9 cellular contexts compared by ENCODE assay signal in the genomic region with DNA sequence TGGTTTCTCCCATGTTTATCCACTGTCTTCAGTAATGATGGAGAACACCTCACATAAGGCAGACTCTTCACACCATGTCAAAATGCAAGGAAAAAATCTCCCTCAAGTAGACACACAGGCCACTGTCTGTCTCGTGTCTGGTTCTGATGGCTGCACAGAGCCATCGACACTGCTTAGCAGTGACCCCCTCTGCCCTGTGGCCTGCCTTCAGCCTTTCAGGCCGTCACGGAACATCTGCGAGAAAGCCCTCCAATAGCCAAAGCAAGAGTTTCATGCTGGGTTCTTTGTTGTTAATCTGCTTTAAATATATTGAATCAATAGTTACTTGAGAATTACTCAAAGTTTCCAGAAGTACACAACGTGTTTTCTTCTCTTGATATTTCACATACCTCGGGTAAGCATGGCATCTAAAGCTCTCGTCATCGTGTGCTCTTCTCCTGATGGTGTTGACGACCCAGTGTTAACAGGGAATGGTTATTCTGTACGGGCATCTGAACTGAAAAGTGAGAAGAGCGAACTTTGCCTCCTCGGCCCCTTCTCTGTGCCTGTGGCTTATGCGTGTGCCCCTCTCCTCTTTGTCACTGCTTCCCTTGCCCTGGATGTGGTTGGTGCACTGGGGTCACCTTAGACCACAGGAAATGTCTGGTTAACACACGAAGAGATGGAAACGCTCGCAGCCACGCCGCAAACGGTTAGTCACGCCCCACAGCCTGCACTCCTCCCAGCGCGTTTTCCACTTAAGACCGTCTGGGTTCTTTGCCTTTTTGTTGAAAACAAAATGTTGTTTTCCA. TPM values are rescaled to one million over a fixed set of nuclear protein-coding genes. Genes with fewer than 3 reads are reported as not detected.
DNase-seq lines count a peak whose midpoint lies in the region; ATAC-seq and TF ChIP-seq lines count a peak whose summit lies in the region.
"Had no signal": no experiment of that assay in that cellular context is flagged by ENCODE, and none has a peak within 500 bp of the region (broad histone marks: within the 10 kb centered on the region; RNA-seq: fewer than 3 reads in every experiment).

No MANE protein-coding gene starts in this region.

- H3K27ac ChIP-seq in esophagus muscularis mucosa (replicated peaks in 1 of 4) (no peak overlapping the region), prostate gland (no peak overlapping the region)
- H3K27ac ChIP-seq: left ventricle myocardium inferior had no signal

- no peak for TF ChIP-seq POLR2A in esophagus muscularis mucosa (IDR thresholded peaks at IDR 0.05; ENCODE audit: low read depth)
- TF ChIP-seq POLR2A in prostate gland (IDR thresholded peaks at IDR 0.05) = no peak

- H3K36me3 ChIP-seq in esophagus muscularis mucosa (peaks cover 15 to 68% (median 51%) of the 10 kb centered on the region in 4 donors), prostate gland (peaks cover 0 to 10% of the 10 kb centered on the region in 2 donors)

- H3K4me1 ChIP-seq in esophagus muscularis mucosa (peaks cover 0 to 5% (median 0%) of the 10 kb centered on the region in 4 donors), prostate gland (replicated peaks) (no peaks in the 10 kb centered on the region)

- H3K4me1 Mint-ChIP-seq in activated CD8-positive, alpha-beta memory T cell treated with anti-CD3 and anti-CD28 coated beads, Interleukin-2, amount 10 ng/mL, durations not matched to agents 7 days and 5 days = peaks cover 33% of the 10 kb centered on the region

- peak overlapping the region; percentile 79 for H3K27ac Mint-ChIP-seq in activated CD8-positive, alpha-beta memory T cell treated with anti-CD3 and anti-CD28 coated beads, Interleukin-2, amount 10 ng/mL, durations not matched to agents 7 days and 5 days

- no peak overlapping the region for H3K4me3 ChIP-seq in esophagus muscularis mucosa
- H3K4me3 ChIP-seq in prostate gland = no peak overlapping the region
- H3K4me3 ChIP-seq: left ventricle myocardium inferior had no signal

- DNase-seq in NCI-H526 (lab: John Stamatoyannopoulos, UW) (peak; percentile 78 to 79), esophagus muscularis mucosa (ENCODE audit: extremely low spot score) (peak; percentile 70), NCI-H2081 treated with DMSO at 0.1 percent for 48 hours (lab: John Stamatoyannopoulos, UW) (no peak), mesenteric fat pad (ENCODE audit: low spot score) (no peak), prostate gland (ENCODE audit: low spot score) (no peak), glomerular visceral epithelial cell (ENCODE audit: extremely low spot score) (no peak)
- peak; percentile 90 for DNase-seq in activated CD8-positive, alpha-beta memory T cell treated with anti-CD3 and anti-CD28 coated beads, Interleukin-2, amount 10 ng/mL, durations not matched to agents 7 days and 5 days
- peak; percentile 86 for DNase-seq in stimulated activated CD8-positive, alpha-beta memory T cell treated with anti-CD3 and anti-CD28 coated beads, Interleukin-4, amount 100 ng/mL, for 48 hours
- DNase-seq: left ventricle myocardium inferior had no signal

- ATAC-seq in activated CD8-positive, alpha-beta memory T cell treated with anti-CD3 and anti-CD28 coated beads, Interleukin-2, amount 10 ng/mL, durations not matched to agents 7 days and 5 days = peak; percentile 82

- WGBS in esophagus muscularis mucosa = 83% methylated on average over 24 of the region's 24 CpGs
- 82% methylated on average over 24 of the region's 24 CpGs for WGBS in prostate gland

- H3K9me3 Mint-ChIP-seq in activated CD8-positive, alpha-beta memory T cell treated with anti-CD3 and anti-CD28 coated beads, Interleukin-2, amount 10 ng/mL, durations not matched to agents 7 days and 5 days (ENCODE audit: low read depth) = no peaks in the 10 kb centered on the region

- no peaks in the 10 kb centered on the region for H3K27me3 Mint-ChIP-seq in activated CD8-positive, alpha-beta memory T cell treated with anti-CD3 and anti-CD28 coated beads, Interleukin-2, amount 10 ng/mL, durations not matched to agents 7 days and 5 days

- CTCF ChIA-PET in activated CD8-positive, alpha-beta memory T cell treated with anti-CD3 and anti-CD28 coated beads, Interleukin-2, amount 10 ng/mL, durations not matched to agents 7 days and 5 days (lab: Charles Lee) = interaction anchor here (0.7 kb wide), 1 partner anchor 46 kb away, joined by 3 read pairs; no protein-coding TSS in a partner anchor

- no peaks in the 10 kb centered on the region for H3K9me3 ChIP-seq in esophagus muscularis mucosa
- H3K9me3 ChIP-seq in prostate gland = no peaks in the 10 kb centered on the region
- H3K9me3 ChIP-seq: left ventricle myocardium inferior had no signal

- peak overlapping the region; percentile 59 for H3K4me3 Mint-ChIP-seq in activated CD8-positive, alpha-beta memory T cell treated with anti-CD3 and anti-CD28 coated beads, Interleukin-2, amount 10 ng/mL, durations not matched to agents 7 days and 5 days

- H3K27me3 ChIP-seq in esophagus muscularis mucosa = no peaks in the 10 kb centered on the region
- H3K27me3 ChIP-seq in prostate gland (replicated peaks; ENCODE audit: insufficient read depth) = no peaks in the 10 kb centered on the region

- peaks cover 51% of the 10 kb centered on the region for H3K36me3 Mint-ChIP-seq in activated CD8-positive, alpha-beta memory T cell treated with anti-CD3 and anti-CD28 coated beads, Interleukin-2, amount 10 ng/mL, durations not matched to agents 7 days and 5 days

- TF ChIP-seq CTCF in esophagus muscularis mucosa (IDR thresholded peaks at IDR 0.05) = no peak
- no peak for TF ChIP-seq CTCF in prostate gland (IDR thresholded peaks at IDR 0.05)

- no peak for TF ChIP-seq EP300 in esophagus muscularis mucosa (IDR thresholded peaks at IDR 0.05)

- intact Hi-C loops in esophagus muscularis mucosa (cut with DNase I) = no loop called here
- intact Hi-C loops in prostate gland (cut with DNase I) = no loop called here

RNA-seq across cellular contexts. Expression of a gene that starts 33.4 kb away (rescaled TPM):
- total RNA-seq in activated CD8-positive, alpha-beta memory T cell treated with anti-CD3 and anti-CD28 coated beads, Interleukin-2, amount 10 ng/mL, durations not matched to agents 7 days and 5 days = 1 to 10 TPM; 1.0 to 1.4 TPM
- total RNA-seq in esophagus muscularis mucosa (100 to 1,000 TPM; 111 to 164 (median 146) TPM), mesenteric fat pad (232 TPM), prostate gland (100 to 1,000 TPM; 208 to 348 TPM)

Comparison
In these comparisons a context has a peak if more than half of its experiments do, and no peak if none do; other contexts are left out.
1. DNase-seq: peak in NCI-H526 (2 of 2), activated CD8-positive, alpha-beta memory T cell treated with anti-CD3 and anti-CD28 coated beads, Interleukin-2, amount 10 ng/mL, durations not matched to agents 7 days and 5 days (single experiment), esophagus muscularis mucosa (single experiment) and stimulated activated CD8-positive, alpha-beta memory T cell treated with anti-CD3 and anti-CD28 coated beads, Interleukin-4, amount 100 ng/mL, for 48 hours (single experiment); none in NCI-H2081 treated with DMSO at 0.1 percent for 48 hours (single experiment), mesenteric fat pad (single experiment), prostate gland (single experiment) and glomerular visceral epithelial cell (single experiment).
2. RNA of a gene that starts 33.4 kb away (total RNA-seq): 208 to 348 TPM in prostate gland, 232 TPM in mesenteric fat pad (single experiment) and 111 to 164 TPM in esophagus muscularis mucosa; 1.0 to 1.4 TPM in activated CD8-positive, alpha-beta memory T cell treated with anti-CD3 and anti-CD28 coated beads, Interleukin-2, amount 10 ng/mL, durations not matched to agents 7 days and 5 days; every median in the first group is over 10 times any median in the second.